Comparison of ENCODE assay signal across 8 cellular contexts in the genomic region with DNA sequence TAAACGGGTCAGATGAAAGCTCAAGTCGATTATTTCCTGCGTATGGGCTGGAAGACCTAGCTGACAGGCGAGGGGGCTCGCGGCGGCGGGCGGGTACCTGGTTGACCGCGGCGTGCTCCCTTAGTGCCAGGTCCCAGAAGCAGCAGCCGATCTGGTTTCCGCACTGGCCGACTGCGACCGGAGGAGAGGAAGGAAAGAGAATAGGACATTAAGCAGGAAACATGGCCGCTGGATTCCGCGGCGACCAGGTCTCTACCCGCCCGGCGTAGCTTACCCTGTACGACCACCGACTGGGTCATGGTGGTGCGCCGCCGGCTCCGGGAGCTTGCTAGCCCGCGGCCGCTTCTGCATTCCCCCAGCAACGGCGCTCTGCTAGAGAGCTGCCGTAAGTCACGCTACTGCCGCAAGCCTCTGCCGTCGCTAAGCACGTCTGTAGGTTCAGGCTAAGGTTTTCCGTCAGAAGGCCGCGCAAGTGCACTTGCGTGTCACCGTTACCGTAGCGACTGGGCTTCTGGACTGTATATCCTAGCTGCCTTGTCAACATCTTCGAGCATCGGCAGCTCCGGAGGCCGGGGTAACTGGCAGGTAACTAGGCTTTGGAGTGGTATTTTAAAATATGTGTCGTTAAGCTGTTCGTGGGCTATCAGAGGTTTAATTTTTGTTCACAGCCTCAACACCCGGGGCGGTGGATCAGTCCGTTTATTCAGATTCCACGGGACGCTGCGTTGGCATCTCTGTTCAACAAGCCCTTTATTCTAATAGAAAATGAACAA. TPM values are rescaled to one million over a fixed set of nuclear protein-coding genes. Genes with fewer than 3 reads are reported as not detected.
DNase-seq lines count a peak whose midpoint lies in the region; ATAC-seq and TF ChIP-seq lines count a peak whose summit lies in the region.

A gene with protein sequence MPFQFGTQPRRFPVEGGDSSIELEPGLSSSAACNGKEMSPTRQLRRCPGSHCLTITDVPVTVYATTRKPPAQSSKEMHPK (plus strand): TSS at position 456 of the 773 bp plus-strand sequence. CDS start 11,693 bp downstream, outside the sequence.
A gene with protein sequence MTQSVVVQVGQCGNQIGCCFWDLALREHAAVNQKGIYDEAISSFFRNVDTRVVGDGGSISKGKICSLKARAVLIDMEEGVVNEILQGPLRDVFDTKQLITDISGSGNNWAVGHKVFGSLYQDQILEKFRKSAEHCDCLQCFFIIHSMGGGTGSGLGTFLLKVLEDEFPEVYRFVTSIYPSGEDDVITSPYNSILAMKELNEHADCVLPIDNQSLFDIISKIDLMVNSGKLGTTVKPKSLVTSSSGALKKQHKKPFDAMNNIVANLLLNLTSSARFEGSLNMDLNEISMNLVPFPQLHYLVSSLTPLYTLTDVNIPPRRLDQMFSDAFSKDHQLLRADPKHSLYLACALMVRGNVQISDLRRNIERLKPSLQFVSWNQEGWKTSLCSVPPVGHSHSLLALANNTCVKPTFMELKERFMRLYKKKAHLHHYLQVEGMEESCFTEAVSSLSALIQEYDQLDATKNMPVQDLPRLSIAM (minus strand): TSS at position 347 of the 773 bp plus-strand sequence. CDS start 48 bp downstream, at position 299.

- TF ChIP-seq CTCF in omental fat pad (IDR thresholded peaks at IDR 0.05): no peak
- no peak for TF ChIP-seq CTCF in testis (IDR thresholded peaks at IDR 0.05)

- peaks cover 11% of the 10 kb centered on the region for H3K4me1 Mint-ChIP-seq in activated naive CD4-positive, alpha-beta T cell treated with anti-CD3 and anti-CD28 coated beads, Interleukin-2, amount 10 ng/mL, durations not matched to agents 7 days and 5 days

- peak; percentile 97 for ATAC-seq in omental fat pad (ENCODE audit: low FRiP score)

- H3K36me3 Mint-ChIP-seq in activated naive CD4-positive, alpha-beta T cell treated with anti-CD3 and anti-CD28 coated beads, Interleukin-2, amount 10 ng/mL, durations not matched to agents 7 days and 5 days: peaks cover 11% of the 10 kb centered on the region

- no peaks in the 10 kb centered on the region for H3K9me3 ChIP-seq in SJSA1 (replicated peaks)
- H3K9me3 ChIP-seq in testis: no peaks in the 10 kb centered on the region

- peaks cover 8% of the 10 kb centered on the region for H3K27me3 Mint-ChIP-seq in activated naive CD4-positive, alpha-beta T cell treated with anti-CD3 and anti-CD28 coated beads, Interleukin-2, amount 10 ng/mL, durations not matched to agents 7 days and 5 days

- no peak within 1 kb of the TSS for H3K4me3 Mint-ChIP-seq in activated naive CD4-positive, alpha-beta T cell treated with anti-CD3 and anti-CD28 coated beads, Interleukin-2, amount 10 ng/mL, durations not matched to agents 7 days and 5 days

- intact Hi-C loops in testis (cut with DNase I; ENCODE audit: low total_unique reads): no loop called here

- no peak within 1 kb of the TSS for H3K27ac Mint-ChIP-seq in activated naive CD4-positive, alpha-beta T cell treated with anti-CD3 and anti-CD28 coated beads, Interleukin-2, amount 10 ng/mL, durations not matched to agents 7 days and 5 days

- H3K4me3 ChIP-seq in SJSA1 (peak within 1 kb of the TSS; percentile 59), testis (peak within 1 kb of the TSS; percentile 83)

- no peaks in the 10 kb centered on the region for H3K27me3 ChIP-seq in SJSA1 (replicated peaks)
- H3K27me3 ChIP-seq in testis: no peaks in the 10 kb centered on the region

- POLR2A ChIA-PET in HEK293T (lab: Yijun Ruan, JAX): interaction anchor here (0.6 to 2.2 kb wide), 30 partner anchors 8 to 1105 kb away, joined by 3 to 18 read pairs (median 4); partner anchors contain the start of gene RPF2

- 0 to 1% methylated on average over 47 to 60 of the region's 60 CpGs for WGBS in testis, 2 donors

- peak; percentile 91 for DNase-seq in GM04504 (ENCODE audit: low read depth)
- peak; percentile 94 for DNase-seq in HEK293T (ENCODE audit: extremely low spot score)
- peak; percentile 94 for DNase-seq in MV-4-11 (lab: John Stamatoyannopoulos, UW)
- peak; percentile 85 to 92 for DNase-seq in SJSA1 (ENCODE audit: low read depth in 1 of 2, low spot score in 2 of 2)
- peak; percentile 94 for DNase-seq in activated naive CD4-positive, alpha-beta T cell treated with anti-CD3 and anti-CD28 coated beads, Interleukin-2, amount 10 ng/mL, durations not matched to agents 7 days and 5 days
- DNase-seq in glomerular visceral epithelial cell (ENCODE audit: extremely low spot score): peak; percentile 95
- peak; percentile 60 for DNase-seq in omental fat pad (ENCODE audit: low spot score)
- DNase-seq in testis: peak; percentile 98

- H3K4me1 ChIP-seq in SJSA1 (replicated peaks): 0 out of 2 replicates have a peak, but pooled peaks cover 3% of the 10 kb centered on the region
- no peaks in the 10 kb centered on the region for H3K4me1 ChIP-seq in testis

- CTCF ChIA-PET in HEK293T (lab: Yijun Ruan, JAX): interaction anchor here (0.8 to 1.3 kb wide), 5 partner anchors 27 to 183 kb away, joined by 3 to 5 read pairs (median 3); no protein-coding TSS in a partner anchor
- CTCF ChIA-PET in activated naive CD4-positive, alpha-beta T cell treated with anti-CD3 and anti-CD28 coated beads, Interleukin-2, amount 10 ng/mL, durations not matched to agents 7 days and 5 days (lab: Charles Lee): interaction anchor here (0.8 to 4.7 kb wide), 8 partner anchors 10 to 76 kb away, joined by 3 to 97 read pairs (median 4); no protein-coding TSS in a partner anchor

- no peak for TF ChIP-seq POLR2A in testis (IDR thresholded peaks at IDR 0.05)

- H3K36me3 ChIP-seq in SJSA1 (no peaks in the 10 kb centered on the region), testis (ENCODE audit: low read depth, missing control alignments) (no peaks in the 10 kb centered on the region)

- H3K27ac ChIP-seq in SJSA1: peak within 1 kb of the TSS; percentile 7; the same call in 1 of the 2 replicates
- peak within 1 kb of the TSS; percentile 81 to 90 for H3K27ac ChIP-seq in testis

- no peaks in the 10 kb centered on the region for H3K9me3 Mint-ChIP-seq in activated naive CD4-positive, alpha-beta T cell treated with anti-CD3 and anti-CD28 coated beads, Interleukin-2, amount 10 ng/mL, durations not matched to agents 7 days and 5 days

TF ChIP-seq in HEK293T, 16 proteins besides CTCF, POLR2A, EP300 and RAD21:
- TF ChIP-seq ZNF384 (IDR thresholded peaks at IDR 0.05) (no peak), PKNOX1 (IDR thresholded peaks at IDR 0.05) (peak; percentile 60)
TF ChIP-seq in HEK293T: peak in this region for 1.

RNA-seq across cellular contexts. Expression of the first gene that starts in this region (rescaled TPM):
- total RNA-seq in SJSA1 (2014; rRNA removed; shearing (Covaris generic)): 13.0 and 25.1 TPM in 2 replicates
- total RNA-seq in omental fat pad: 10 to 100 TPM in 3 of 4 donors, 1 to 10 TPM in 1; 4.9 to 17.2 (median 12.4) TPM
- total RNA-seq in testis: 100 to 1,000 TPM; 111 to 202 TPM
- polyA plus RNA-seq in testis (ENCODE audit: insufficient read depth, low read depth, low replicate concordance): 724 TPM

RNA-seq across cellular contexts. Expression of the second gene that starts in this region (rescaled TPM):
- 14.4 and 18.6 TPM in 2 replicates for total RNA-seq in SJSA1 (2014; rRNA removed; shearing (Covaris generic))
- 10 to 100 TPM; 21.0 to 68.7 (median 31.6) TPM for total RNA-seq in omental fat pad
- 10 to 100 TPM; 59.3 to 62.1 TPM for total RNA-seq in testis
- polyA plus RNA-seq in testis (ENCODE audit: insufficient read depth, low read depth, low replicate concordance): 76.3 TPM

Comparison
In these comparisons a context has a peak if more than half of its experiments do, and no peak if none do; other contexts are left out.
1. Peak in every context shown above with its lines: DNase-seq, ATAC-seq, H3K4me3 ChIP-seq and H3K27ac ChIP-seq.